Comparison of ENCODE assay signal across 21 cellular contexts in genomic region chr11:121967131-121967689, GRCh38.
DNase-seq lines count a peak whose midpoint lies in the region; ATAC-seq and TF ChIP-seq lines count a peak whose summit lies in the region.
"Had no signal": no experiment of that assay in that cellular context is flagged by ENCODE, and none has a peak within 500 bp of the region (broad histone marks: within the 10 kb centered on the region; RNA-seq: fewer than 3 reads in every experiment).

No MANE protein-coding gene starts in this region.

- no peaks in the 10 kb centered on the region for H4K20me1 ChIP-seq in OCI-LY7 (ENCODE audit: insufficient read depth, low read length)

- H3K4me3 Mint-ChIP-seq in neural crest cell: peak overlapping the region; percentile 29
- H3K4me3 Mint-ChIP-seq: B cell; CD4-positive, CD25-positive, alpha-beta regulatory T cell had no signal

- peaks cover 2% of the 10 kb centered on the region for H3K9me3 Mint-ChIP-seq in neural crest cell

- POLR2A ChIA-PET in OCI-LY7 (lab: Charles Lee): interaction anchor here (0.8 kb wide), 1 partner anchor 68 kb away, joined by 3 read pairs; no protein-coding TSS in a partner anchor

- peaks cover 29% of the 10 kb centered on the region for H3K4me1 Mint-ChIP-seq in neural crest cell
- H3K4me1 Mint-ChIP-seq: B cell; CD4-positive, CD25-positive, alpha-beta regulatory T cell had no signal

- no peaks in the 10 kb centered on the region for H3K9me2 ChIP-seq in OCI-LY7 (ENCODE audit: insufficient read depth, low read length)

- no peaks in the 10 kb centered on the region for H3K79me2 ChIP-seq in OCI-LY7 (ENCODE audit: insufficient read depth, low read depth, low read length)

- BruUV-seq in OCI-LY7 (replicated peaks; lab: Mats Ljungman, UMichigan): no TSS peak

- peak overlapping the region; percentile 75 for H3K27ac Mint-ChIP-seq in neural crest cell (ENCODE audit: unreplicated experiment)
- H3K27ac Mint-ChIP-seq: B cell; CD4-positive, CD25-positive, alpha-beta regulatory T cell had no signal

- no peaks in the 10 kb centered on the region for H3K4me1 ChIP-seq in OCI-LY7 (ENCODE audit: insufficient read depth, low read length, poor library complexity, severe bottlenecking)
- H3K4me1 ChIP-seq: HAP-1 had no signal

- H3K27me3 Mint-ChIP-seq in neural crest cell (ENCODE audit: low read depth): no peaks in the 10 kb centered on the region

- no peaks in the 10 kb centered on the region for H3K9me3 ChIP-seq in OCI-LY7 (ENCODE audit: low read length)
- H3K9me3 ChIP-seq: HAP-1 had no signal

- H3K27ac ChIP-seq in dorsolateral prefrontal cortex (peak overlapping the region in 52 of 59 donors; percentile 4 to 82 (median 59)), OCI-LY7 (ENCODE audit: low read depth, low read length, poor library complexity, severe bottlenecking) (no peak overlapping the region)
- H3K27ac ChIP-seq: SK-N-MC had no signal

- H3K4me3 ChIP-seq in dorsolateral prefrontal cortex: peak overlapping the region in 22 of 59 donors; percentile 3 to 53 (median 12)
- H3K4me3 ChIP-seq in OCI-LY7 (ENCODE audit: low read depth, low read length, poor library complexity, severe bottlenecking): no peak overlapping the region
- H3K4me3 ChIP-seq: HAP-1, SK-N-MC had no signal

- H3K4me2 ChIP-seq in OCI-LY7 (ENCODE audit: low read length): no peak overlapping the region

- in situ Hi-C loops in SK-MEL-5 (cut with HindIII; ENCODE audit: low pct_unique_long_range_greater_than_20kb, low sequenced_read_pairs): no loop called here

- no peaks in the 10 kb centered on the region for H3K36me3 ChIP-seq in OCI-LY7 (ENCODE audit: insufficient read depth, low read length)
- H3K36me3 ChIP-seq: HAP-1 had no signal

- intact Hi-C loops in dorsolateral prefrontal cortex (cut with DNase I): no loop called here
- intact Hi-C loops in OCI-LY7 (cut with micrococcal nuclease; ENCODE audit: unreplicated experiment): no loop called here

- H2AFZ ChIP-seq in OCI-LY7 (ENCODE audit: low read length): no peak overlapping the region

- no peaks in the 10 kb centered on the region for H3K27me3 ChIP-seq in dorsolateral prefrontal cortex

- no peak for TF ChIP-seq CTCF in dorsolateral prefrontal cortex (IDR thresholded peaks at IDR 0.05 in 54 of 56, conservative IDR thresholded peaks at IDR 0.05 in 2 of 56; ENCODE audit: low read depth in 1 of 56, partially characterized antibody in 56 of 56)
- TF ChIP-seq CTCF in neural crest cell (conservative IDR thresholded peaks at IDR 0.05): no peak
- no peak for TF ChIP-seq CTCF in OCI-LY7 (conservative IDR thresholded peaks at IDR 0.05; ENCODE audit: low read length)

- peaks cover 5% of the 10 kb centered on the region for H3K36me3 Mint-ChIP-seq in neural crest cell (ENCODE audit: low read depth)
- H3K36me3 Mint-ChIP-seq: CD4-positive, CD25-positive, alpha-beta regulatory T cell had no signal

- ATAC-seq in HG02840 (IDR thresholded peaks at IDR 0.05; ENCODE audit: low FRiP score, unreplicated experiment): no peak
- ATAC-seq: Panc1, Right ventricle myocardium inferior had no signal

- DNase-seq in SK-MEL-5 (ENCODE audit: low read depth, low spot score) (peak; percentile 98), dorsolateral prefrontal cortex (peak in 1 of 10 donors; percentile 11), neural crest cell (ENCODE audit: low read depth, low spot score) (no peak), superior temporal gyrus (ENCODE audit: extremely low spot score) (peak; percentile 48), OCI-LY7 (ENCODE audit: low spot score) (no peak)
- no peak for DNase-seq in activated effector memory CD4-positive, alpha-beta T cell treated with Interleukin-2 at 50 U/mL for 16 hours
- DNase-seq: ACHN; Calu3; CD4-positive, CD25-positive, alpha-beta regulatory T cell; DMS79; KG1; NCI-H1048; NCI-H146; NCI-H2081; NCI-H774 had no signal

- CTCF ChIA-PET in OCI-LY7 (lab: Charles Lee; ENCODE audit: unreplicated experiment): no interaction called here

Comparison
In these comparisons a context has a peak if more than half of its experiments do, and no peak if none do; other contexts are left out.
1. DNase-seq: peak in SK-MEL-5 (single experiment) and superior temporal gyrus (single experiment); none in neural crest cell (single experiment), OCI-LY7 (single experiment) and activated effector memory CD4-positive, alpha-beta T cell treated with Interleukin-2 at 50 U/mL for 16 hours (single experiment).